ENCODE assay signal across 39 cellular contexts in genomic region chr1:160123726-160124125, GRCh38. TPM values are rescaled to one million over a fixed set of nuclear protein-coding genes. Genes with fewer than 3 reads are reported as not detected.
A peak's percentile ranks its signal among the peaks of the same experiment; 100 is the strongest.
DNase-seq lines count a peak whose midpoint lies in the region; ATAC-seq, FAIRE-seq and TF ChIP-seq lines count a peak whose summit lies in the region.
"Had no signal": no experiment of that assay in that cellular context is flagged by ENCODE, and none has a peak within 500 bp of the region (broad histone marks: within the 10 kb centered on the region; RNA-seq: fewer than 3 reads in every experiment).

No MANE protein-coding gene starts in this region.

- no peak for TF ChIP-seq RAD21 in K562 (CRISPR knock-in tag; conservative IDR thresholded peaks at IDR 0.05 in 1 of 2, IDR thresholded peaks at IDR 0.05 in 1 of 2)

- TF ChIP-seq EP300 in K562 (IDR thresholded peaks at IDR 0.05; ENCODE audit: low read length): no peak

- no peaks in the 10 kb centered on the region for H4K20me1 ChIP-seq in K562 (replicated peaks; ENCODE audit: control insufficient read depth, insufficient read depth, low read length)

- no TSS peak for BruUV-seq in K562 (replicated peaks; lab: Mats Ljungman, UMichigan)

- H3K4me1 Mint-ChIP-seq in neural crest cell: peaks cover 16% of the 10 kb centered on the region
- no peaks in the 10 kb centered on the region for H3K4me1 Mint-ChIP-seq in effector memory CD8-positive, alpha-beta T cell (ENCODE audit: low read depth in 2 of 2)
- H3K4me1 Mint-ChIP-seq: activated CD4-positive, alpha-beta T cell treated with anti-CD3 and anti-CD28 coated beads for 36 hours; CD4-positive, alpha-beta memory T cell; naive B cell had no signal

- POLR2A ChIA-PET in K562 (lab: Yijun Ruan, JAX): interaction anchor here (0.5 to 1.2 kb wide), 4 partner anchors 8 to 67 kb away, joined by 3 to 5 read pairs (median 3); partner anchors contain the start of gene ATP1A2

- CTCF ChIA-PET in K562 (lab: Yijun Ruan, JAX; ENCODE audit: low intra/inter-chr PET ratio): no interaction called here

- H3K36me3 ChIP-seq in left ventricle myocardium inferior (peaks cover 55% of the 10 kb centered on the region), right atrium auricular region (peaks cover 63% of the 10 kb centered on the region), K562 (ENCODE audit: control insufficient read depth, insufficient read depth, low read length) (no peaks in the 10 kb centered on the region)
- H3K36me3 ChIP-seq: adrenal gland, brain microvascular endothelial cell, neutrophil, right lobe of liver, upper lobe of right lung had no signal

- ATAC-seq in K562: no peak
- no peak for ATAC-seq in HG02571 (IDR thresholded peaks at IDR 0.05; ENCODE audit: unreplicated experiment)
- no peak for ATAC-seq in effector memory CD8-positive, alpha-beta T cell (replicated peaks)
- ATAC-seq: activated CD4-positive, alpha-beta T cell treated with anti-CD3 and anti-CD28 coated beads for 36 hours; activated CD8-positive, alpha-beta T cell treated with anti-CD3 and anti-CD28 coated beads, Interleukin-2, amount 10 ng/mL, durations not matched to agents 7 days and 5 days; right lobe of liver; upper lobe of right lung had no signal

- TF ChIP-seq CTCF in left ventricle myocardium inferior (IDR thresholded peaks at IDR 0.05; ENCODE audit: borderline replicate concordance) (no peak), right atrium auricular region (IDR thresholded peaks at IDR 0.05) (no peak), K562 (IDR thresholded peaks at IDR 0.05 in 2 of 3, conservative IDR thresholded peaks at IDR 0.05 in 1 of 3; ENCODE audit: insufficient read depth in 2 of 3, low read depth in 1 of 3, low read length in 3 of 3) (no peak), neural crest cell (conservative IDR thresholded peaks at IDR 0.05) (no peak)

- no peak overlapping the region for H2AFZ ChIP-seq in K562 (ENCODE audit: low read depth, low read length)

- no peaks in the 10 kb centered on the region for H3K9me1 ChIP-seq in K562 (ENCODE audit: control insufficient read depth, insufficient read depth, low read length)

- H3K9me3 Mint-ChIP-seq in neural crest cell: no peaks in the 10 kb centered on the region
- no peaks in the 10 kb centered on the region for H3K9me3 Mint-ChIP-seq in effector memory CD8-positive, alpha-beta T cell
- H3K9me3 Mint-ChIP-seq: activated naive CD4-positive, alpha-beta T cell treated with anti-CD3 and anti-CD28 coated beads for 36 hours; CD4-positive, alpha-beta memory T cell; naive B cell had no signal

- no peak for TF ChIP-seq POLR2A in K562 (conservative IDR thresholded peaks at IDR 0.05)

- H3K9me3 ChIP-seq in left ventricle myocardium inferior (replicated peaks) (no peaks in the 10 kb centered on the region), right atrium auricular region (no peaks in the 10 kb centered on the region), K562 (replicated peaks; ENCODE audit: control insufficient read depth, insufficient read depth, low read depth, low read length) (no peaks in the 10 kb centered on the region)
- H3K9me3 ChIP-seq: adrenal gland, neutrophil, right lobe of liver, upper lobe of right lung had no signal

- intact Hi-C loops in left ventricle myocardium inferior (cut with micrococcal nuclease) (no loop called here), K562 (cut with micrococcal nuclease) (no loop called here)

- no peak for FAIRE-seq in K562 (lab: Jason Lieb, UNC)
- FAIRE-seq: HTR-8/SVneo, islet of Langerhans had no signal

- H3K4me3 Mint-ChIP-seq in neural crest cell: no peak overlapping the region
- H3K4me3 Mint-ChIP-seq in effector memory CD8-positive, alpha-beta T cell: no peak overlapping the region
- H3K4me3 Mint-ChIP-seq: activated CD4-positive, alpha-beta T cell treated with anti-CD3 and anti-CD28 coated beads for 36 hours; activated CD8-positive, alpha-beta T cell treated with anti-CD3 and anti-CD28 coated beads, Interleukin-2, amount 10 ng/mL, durations not matched to agents 7 days and 5 days; activated naive CD4-positive, alpha-beta T cell treated with anti-CD3 and anti-CD28 coated beads for 36 hours; CD4-positive, alpha-beta memory T cell had no signal

- no peaks in the 10 kb centered on the region for H3K79me2 ChIP-seq in K562 (ENCODE audit: control insufficient read depth, insufficient read depth, low read length)

- H3K27ac ChIP-seq in left ventricle myocardium inferior (replicated peaks): peak overlapping the region; percentile 91
- peak overlapping the region in 1 of 2 donors; percentile 65 for H3K27ac ChIP-seq in right atrium auricular region
- H3K27ac ChIP-seq in K562 (ENCODE audit: extremely low read depth, low read depth, low read length): no peak overlapping the region
- H3K27ac ChIP-seq: brain microvascular endothelial cell, neutrophil, right lobe of liver, upper lobe of right lung, VCaP had no signal

- H3K4me3 ChIP-seq in left ventricle myocardium inferior: peak overlapping the region; percentile 11
- no peak overlapping the region for H3K4me3 ChIP-seq in right atrium auricular region
- H3K4me3 ChIP-seq in K562: no peak overlapping the region
- H3K4me3 ChIP-seq: adrenal gland, right lobe of liver, upper lobe of right lung had no signal

- in situ Hi-C loops in K562 (cut with MboI): no loop called here

- peak overlapping the region; percentile 50 for H3K27ac Mint-ChIP-seq in neural crest cell (ENCODE audit: unreplicated experiment)
- H3K27ac Mint-ChIP-seq in effector memory CD8-positive, alpha-beta T cell: no peak overlapping the region
- H3K27ac Mint-ChIP-seq: activated CD4-positive, alpha-beta T cell treated with anti-CD3 and anti-CD28 coated beads for 36 hours; activated CD8-positive, alpha-beta T cell treated with anti-CD3 and anti-CD28 coated beads, Interleukin-2, amount 10 ng/mL, durations not matched to agents 7 days and 5 days; activated naive CD4-positive, alpha-beta T cell treated with anti-CD3 and anti-CD28 coated beads for 36 hours; CD4-positive, alpha-beta memory T cell; naive B cell had no signal

- H3K36me3 Mint-ChIP-seq in neural crest cell (ENCODE audit: low read depth): peaks cover 9% of the 10 kb centered on the region
- H3K36me3 Mint-ChIP-seq in effector memory CD8-positive, alpha-beta T cell (ENCODE audit: insufficient read depth): no peaks in the 10 kb centered on the region
- H3K36me3 Mint-ChIP-seq: CD4-positive, alpha-beta memory T cell; naive B cell had no signal

- no peak for DNase-seq in left ventricle myocardium inferior
- no peak for DNase-seq in right atrium auricular region (ENCODE audit: low spot score)
- no peak for DNase-seq in K562 (ENCODE audit: extremely low read depth in 1 of 4, low spot score in 3 of 4)
- no peak for DNase-seq in neural crest cell (ENCODE audit: low read depth, low spot score)
- DNase-seq in COLO668 (lab: John Stamatoyannopoulos, UW; ENCODE audit: unreplicated experiment): no peak
- no peak for DNase-seq in NCI-H146 (lab: John Stamatoyannopoulos, UW)
- DNase-seq in effector memory CD8-positive, alpha-beta T cell: no peak
- DNase-seq: activated CD4-positive, alpha-beta T cell treated with anti-CD3 and anti-CD28 coated beads for 36 hours; activated CD8-positive, alpha-beta T cell treated with anti-CD3 and anti-CD28 coated beads, Interleukin-2, amount 10 ng/mL, durations not matched to agents 7 days and 5 days; activated naive CD4-positive, alpha-beta T cell treated with anti-CD3 and anti-CD28 coated beads for 36 hours; adrenal gland; brain microvascular endothelial cell; CD4-positive, alpha-beta memory T cell; DMS 273 treated with DMSO at 0.1 percent for 48 hours; EL; glutamatergic neuron; GOT3; KBM-7; naive B cell; NCI-H1092 treated with DMSO at 0.1 percent for 48 hours; NCI-H187 treated with DMSO at 0.1 percent for 48 hours; NCI-H2171; right lobe of liver; stimulated activated CD4-positive, alpha-beta T cell treated with anti-CD3 and anti-CD28 coated beads, Interleukin-4, amount 100 ng/mL, for 24 hours; SW 1271; T-helper 9 cell had no signal

- no peaks in the 10 kb centered on the region for H3K27me3 Mint-ChIP-seq in neural crest cell (ENCODE audit: low read depth)
- H3K27me3 Mint-ChIP-seq in effector memory CD8-positive, alpha-beta T cell: peaks cover 12 to 31% of the 10 kb centered on the region in 2 donors
- H3K27me3 Mint-ChIP-seq: activated CD4-positive, alpha-beta T cell treated with anti-CD3 and anti-CD28 coated beads for 36 hours had no signal

- no peak overlapping the region for H3K4me2 ChIP-seq in K562 (ENCODE audit: insufficient read depth, low read length)

- no peak overlapping the region for H3K9ac ChIP-seq in K562 (ENCODE audit: insufficient read depth in 1 of 2, low read depth in 2 of 2, low read length in 2 of 2)

- H3K4me1 ChIP-seq in left ventricle myocardium inferior (peaks cover 95% of the 10 kb centered on the region), right atrium auricular region (peaks cover 0 to 38% of the 10 kb centered on the region in 2 donors), K562 (replicated peaks in 1 of 2; ENCODE audit: control insufficient read depth in 2 of 2, insufficient read depth in 2 of 2, low read length in 2 of 2) (no peaks in the 10 kb centered on the region; a peak in 2 of 5 replicates)
- H3K4me1 ChIP-seq: right lobe of liver had no signal

- H3K27me3 ChIP-seq in left ventricle myocardium inferior (ENCODE audit: low read depth): no peaks in the 10 kb centered on the region
- H3K27me3 ChIP-seq in right atrium auricular region: no peaks in the 10 kb centered on the region
- peaks cover 15 to 52% of the 10 kb centered on the region in 2 experiments for H3K27me3 ChIP-seq in K562 (ENCODE audit: control insufficient read depth in 2 of 2, insufficient read depth in 2 of 2, low read length in 2 of 2)
- H3K27me3 ChIP-seq: adrenal gland, brain microvascular endothelial cell, neutrophil, right lobe of liver, upper lobe of right lung had no signal

RNA-seq across cellular contexts. Expression of gene ATP1A2, which starts 8.2 kb away (rescaled TPM):
- total RNA-seq in left ventricle myocardium inferior (401 TPM), right atrium auricular region (100 to 1,000 TPM; 146 to 228 TPM), K562 (2014; rRNA removed) (not detected in 2 replicates), K562 (2014; rRNA removed; fragmentation: Illumina TruSeq; extraction: Trizol) (not detected in 2 replicates), K562 (2015; rRNA removed; fragmentation: Illumina TruSeq; extraction: Trizol) (not detected in 2 replicates), K562 (2021) (0.04 and 0.09 TPM in 2 replicates), neural crest cell (93.6 and 101 TPM in 2 replicates)
- total RNA-seq in K562 (2011; cell fraction: chromatin; rRNA removed; ENCODE audit: low replicate concordance): 0.21 and 1.2 TPM in 2 replicates
- total RNA-seq in K562 (2011; cell fraction: nucleolus; rRNA removed): 0.50 TPM in 1 of 2 replicates, not detected in the other
- total RNA-seq in K562 (2011; cell fraction: nucleoplasm; rRNA removed): 0.44 and 0.76 TPM in 2 replicates
- polyA plus RNA-seq in K562 (2011; rRNA removed) (0.11 and 0.14 TPM in 2 replicates), K562 (2014; fragmentation: Illumina TruSeq; extraction: Trizol) (0.04 TPM in 1 of 2 replicates, not detected in the other), K562 (2014; fragmentation: Nextera tagmentation; extraction: Ambion mirVana) (not detected), K562 (2014; rRNA removed) (not detected in 2 replicates)
- polyA plus RNA-seq in K562 (2011; cell fraction: cytosol; rRNA removed): 0.06 and 0.44 TPM in 2 replicates
- 0.43 and 0.55 TPM in 2 replicates for polyA plus RNA-seq in K562 (2011; cell fraction: nucleus; rRNA removed)
- 0.18 and 0.23 TPM in 2 replicates for polyA plus RNA-seq in K562 (2012)
- 0.06 and 0.07 TPM in 2 replicates for polyA minus RNA-seq in K562 (2011; rRNA and poly(A)+ RNA removed)
- polyA minus RNA-seq in K562 (2011; cell fraction: cytosol; rRNA and poly(A)+ RNA removed): not detected in 2 replicates
- 0.13 and 0.22 TPM in 2 replicates for polyA minus RNA-seq in K562 (2011; cell fraction: nucleus; rRNA and poly(A)+ RNA removed)
- total RNA-seq: A673; activated CD4-positive, alpha-beta T cell treated with anti-CD3 and anti-CD28 coated beads for 36 hours; activated CD8-positive, alpha-beta T cell treated with anti-CD3 and anti-CD28 coated beads, Interleukin-2, amount 10 ng/mL, durations not matched to agents 7 days and 5 days; activated naive CD4-positive, alpha-beta T cell treated with anti-CD3 and anti-CD28 coated beads for 36 hours; CD4-positive, alpha-beta memory T cell; M059J had no signal
- polyA plus RNA-seq: CD4-positive, alpha-beta memory T cell had no signal

RNA-seq across cellular contexts. Expression of gene IGSF8, which starts 25.3 kb away (rescaled TPM):
- 18.2 TPM for total RNA-seq in left ventricle myocardium inferior
- 10 to 100 TPM; 20.1 to 20.8 TPM for total RNA-seq in right atrium auricular region
- 8.1 and 30.2 TPM in 2 replicates for total RNA-seq in K562 (2011; cell fraction: chromatin; rRNA removed; ENCODE audit: low replicate concordance)
- total RNA-seq in K562 (2011; cell fraction: nucleolus; rRNA removed): 35.5 and 43.4 TPM in 2 replicates
- 16.0 and 20.1 TPM in 2 replicates for total RNA-seq in K562 (2011; cell fraction: nucleoplasm; rRNA removed)
- total RNA-seq in K562 (2014; rRNA removed): 7.3 and 8.6 TPM in 2 replicates
- 0.93 and 1.4 TPM in 2 replicates for total RNA-seq in K562 (2014; rRNA removed; fragmentation: Illumina TruSeq; extraction: Trizol)
- total RNA-seq in K562 (2015; rRNA removed; fragmentation: Illumina TruSeq; extraction: Trizol): 3.2 and 3.9 TPM in 2 replicates
- 11.7 and 12.5 TPM in 2 replicates for total RNA-seq in K562 (2021)
- 3.9 and 10.0 TPM in 2 replicates for polyA plus RNA-seq in K562 (2011; rRNA removed)
- polyA plus RNA-seq in K562 (2011; cell fraction: cytosol; rRNA removed): 8.4 and 14.8 TPM in 2 replicates
- polyA plus RNA-seq in K562 (2011; cell fraction: nucleus; rRNA removed): 22.5 and 32.3 TPM in 2 replicates
- polyA plus RNA-seq in K562 (2012): 10.3 and 16.7 TPM in 2 replicates
- polyA plus RNA-seq in K562 (2014; fragmentation: Illumina TruSeq; extraction: Trizol): 3.1 and 5.9 TPM in 2 replicates
- under 1 TPM; 0.32 to 0.35 TPM for polyA plus RNA-seq in K562 (2014; fragmentation: Nextera tagmentation; extraction: Ambion mirVana)
- 7.1 and 7.6 TPM in 2 replicates for polyA plus RNA-seq in K562 (2014; rRNA removed)
- polyA minus RNA-seq in K562 (2011; rRNA and poly(A)+ RNA removed): 1.6 and 3.2 TPM in 2 replicates
- polyA minus RNA-seq in K562 (2011; cell fraction: cytosol; rRNA and poly(A)+ RNA removed): 4.3 and 9.0 TPM in 2 replicates
- 5.4 and 6.7 TPM in 2 replicates for polyA minus RNA-seq in K562 (2011; cell fraction: nucleus; rRNA and poly(A)+ RNA removed)
- 27.5 and 28.4 TPM in 2 replicates for total RNA-seq in neural crest cell

RNA-seq across cellular contexts. Expression of gene ATP1A4, which starts 27.7 kb away (rescaled TPM):
- 0.11 TPM for total RNA-seq in left ventricle myocardium inferior
- total RNA-seq in right atrium auricular region: not detected
- not detected in 2 replicates for total RNA-seq in K562 (2011; cell fraction: chromatin; rRNA removed; ENCODE audit: low replicate concordance)
- not detected in 2 replicates for total RNA-seq in K562 (2011; cell fraction: nucleolus; rRNA removed)
- not detected in 2 replicates for total RNA-seq in K562 (2011; cell fraction: nucleoplasm; rRNA removed)
- total RNA-seq in K562 (2014; rRNA removed): not detected in 2 replicates
- not detected in 2 replicates for total RNA-seq in K562 (2014; rRNA removed; fragmentation: Illumina TruSeq; extraction: Trizol)
- not detected in 2 replicates for total RNA-seq in K562 (2015; rRNA removed; fragmentation: Illumina TruSeq; extraction: Trizol)
- total RNA-seq in K562 (2021): not detected in 2 replicates
- not detected in 2 replicates for polyA plus RNA-seq in K562 (2011; rRNA removed)
- polyA plus RNA-seq in K562 (2011; cell fraction: cytosol; rRNA removed): not detected in 2 replicates
- polyA plus RNA-seq in K562 (2011; cell fraction: nucleus; rRNA removed): not detected in 2 replicates
- polyA plus RNA-seq in K562 (2012): 0.07 TPM in 1 of 2 replicates, not detected in the other
- polyA plus RNA-seq in K562 (2014; fragmentation: Illumina TruSeq; extraction: Trizol): not detected in 2 replicates
- under 1 TPM in 1 of 2 experiments, not detected in 1; 0.07 TPM for polyA plus RNA-seq in K562 (2014; fragmentation: Nextera tagmentation; extraction: Ambion mirVana)
- polyA plus RNA-seq in K562 (2014; rRNA removed): not detected in 2 replicates
- polyA minus RNA-seq in K562 (2011; rRNA and poly(A)+ RNA removed): not detected in 2 replicates
- not detected in 2 replicates for polyA minus RNA-seq in K562 (2011; cell fraction: cytosol; rRNA and poly(A)+ RNA removed)
- not detected in 2 replicates for polyA minus RNA-seq in K562 (2011; cell fraction: nucleus; rRNA and poly(A)+ RNA removed)
- 0.20 and 0.35 TPM in 2 replicates for total RNA-seq in neural crest cell
- total RNA-seq: A673; activated CD4-positive, alpha-beta T cell treated with anti-CD3 and anti-CD28 coated beads for 36 hours; activated CD8-positive, alpha-beta T cell treated with anti-CD3 and anti-CD28 coated beads, Interleukin-2, amount 10 ng/mL, durations not matched to agents 7 days and 5 days; activated naive CD4-positive, alpha-beta T cell treated with anti-CD3 and anti-CD28 coated beads for 36 hours; CD4-positive, alpha-beta memory T cell; chondrocyte; liver; M059J; NCI-H460; right lobe of liver had no signal
- polyA plus RNA-seq: CD4-positive, alpha-beta memory T cell; liver had no signal

RNA-seq across cellular contexts. Expression of gene KCNJ9, which starts 42.4 kb away (rescaled TPM):
- total RNA-seq in left ventricle myocardium inferior (0.05 TPM), right atrium auricular region (under 1 TPM in 1 of 2 donors, not detected in 1; 0.08 TPM), K562 (2014; rRNA removed) (not detected in 2 replicates), K562 (2014; rRNA removed; fragmentation: Illumina TruSeq; extraction: Trizol) (not detected in 2 replicates), K562 (2015; rRNA removed; fragmentation: Illumina TruSeq; extraction: Trizol) (not detected in 2 replicates), K562 (2021) (not detected in 2 replicates), neural crest cell (0.11 and 0.19 TPM in 2 replicates)
- total RNA-seq in K562 (2011; cell fraction: chromatin; rRNA removed; ENCODE audit: low replicate concordance): not detected in 2 replicates
- not detected in 2 replicates for total RNA-seq in K562 (2011; cell fraction: nucleolus; rRNA removed)
- not detected in 2 replicates for total RNA-seq in K562 (2011; cell fraction: nucleoplasm; rRNA removed)
- polyA plus RNA-seq in K562 (2011; rRNA removed) (not detected in 2 replicates), K562 (2014; fragmentation: Illumina TruSeq; extraction: Trizol) (not detected in 2 replicates), K562 (2014; fragmentation: Nextera tagmentation; extraction: Ambion mirVana) (not detected), K562 (2014; rRNA removed) (not detected in 2 replicates)
- not detected in 2 replicates for polyA plus RNA-seq in K562 (2011; cell fraction: cytosol; rRNA removed)
- polyA plus RNA-seq in K562 (2011; cell fraction: nucleus; rRNA removed): not detected in 2 replicates
- polyA plus RNA-seq in K562 (2012): not detected in 2 replicates
- polyA minus RNA-seq in K562 (2011; rRNA and poly(A)+ RNA removed): not detected in 2 replicates
- polyA minus RNA-seq in K562 (2011; cell fraction: cytosol; rRNA and poly(A)+ RNA removed): not detected in 2 replicates
- not detected in 2 replicates for polyA minus RNA-seq in K562 (2011; cell fraction: nucleus; rRNA and poly(A)+ RNA removed)
- total RNA-seq: A673; activated CD8-positive, alpha-beta T cell treated with anti-CD3 and anti-CD28 coated beads, Interleukin-2, amount 10 ng/mL, durations not matched to agents 7 days and 5 days; activated naive CD4-positive, alpha-beta T cell treated with anti-CD3 and anti-CD28 coated beads for 36 hours; CD4-positive, alpha-beta memory T cell; chondrocyte; liver; M059J; mesenteric fat pad; NCI-H460; right lobe of liver; subcutaneous adipose tissue; upper lobe of right lung had no signal
- polyA plus RNA-seq: CD4-positive, alpha-beta memory T cell; liver had no signal

RNA-seq across cellular contexts. Expression of gene KCNJ10, which starts 53.8 kb away (rescaled TPM):
- total RNA-seq in left ventricle myocardium inferior: not detected
- under 1 TPM in 1 of 2 donors, not detected in 1; 0.20 TPM for total RNA-seq in right atrium auricular region
- total RNA-seq in K562 (2011; cell fraction: chromatin; rRNA removed; ENCODE audit: low replicate concordance): not detected in 2 replicates
- not detected in 2 replicates for total RNA-seq in K562 (2011; cell fraction: nucleolus; rRNA removed)
- total RNA-seq in K562 (2011; cell fraction: nucleoplasm; rRNA removed): not detected in 2 replicates
- not detected in 2 replicates for total RNA-seq in K562 (2014; rRNA removed)
- total RNA-seq in K562 (2014; rRNA removed; fragmentation: Illumina TruSeq; extraction: Trizol): not detected in 2 replicates
- total RNA-seq in K562 (2015; rRNA removed; fragmentation: Illumina TruSeq; extraction: Trizol): not detected in 2 replicates
- total RNA-seq in K562 (2021): not detected in 2 replicates
- polyA plus RNA-seq in K562 (2011; rRNA removed): not detected in 2 replicates
- not detected in 2 replicates for polyA plus RNA-seq in K562 (2011; cell fraction: cytosol; rRNA removed)
- polyA plus RNA-seq in K562 (2011; cell fraction: nucleus; rRNA removed): 0.10 TPM in 1 of 2 replicates, not detected in the other
- 0.07 and 0.11 TPM in 2 replicates for polyA plus RNA-seq in K562 (2012)
- polyA plus RNA-seq in K562 (2014; fragmentation: Illumina TruSeq; extraction: Trizol): not detected in 2 replicates
- polyA plus RNA-seq in K562 (2014; fragmentation: Nextera tagmentation; extraction: Ambion mirVana): under 1 TPM; 0.06 to 0.11 TPM
- polyA plus RNA-seq in K562 (2014; rRNA removed): not detected in 2 replicates
- not detected in 2 replicates for polyA minus RNA-seq in K562 (2011; rRNA and poly(A)+ RNA removed)
- not detected in 2 replicates for polyA minus RNA-seq in K562 (2011; cell fraction: cytosol; rRNA and poly(A)+ RNA removed)
- not detected in 2 replicates for polyA minus RNA-seq in K562 (2011; cell fraction: nucleus; rRNA and poly(A)+ RNA removed)
- total RNA-seq in neural crest cell: 0.47 and 0.73 TPM in 2 replicates
- total RNA-seq: A673; activated CD8-positive, alpha-beta T cell treated with anti-CD3 and anti-CD28 coated beads, Interleukin-2, amount 10 ng/mL, durations not matched to agents 7 days and 5 days; activated naive CD4-positive, alpha-beta T cell treated with anti-CD3 and anti-CD28 coated beads for 36 hours; CD4-positive, alpha-beta memory T cell; chondrocyte; M059J; NCI-H460; subcutaneous adipose tissue; upper lobe of right lung had no signal

Comparison
In these comparisons a context has a peak if more than half of its experiments do, and no peak if none do; other contexts are left out.
1. RNA of gene ATP1A2, which starts 8.2 kb away (total RNA-seq): 401 TPM in left ventricle myocardium inferior (single experiment), 146 to 228 TPM in right atrium auricular region and 93.6 to 101 TPM in neural crest cell; 0.04 to 1.2 TPM in K562; every median in the first group is over 10 times any median in the second.